1 cellular context compared by ENCODE assay signal in genomic region chr6:73520688-73521350, GRCh38.
TF ChIP-seq lines count a peak whose summit lies in the region.

TSS of gene EEF1A1 (minus strand) at chr6:73521032. CDS start at chr6:73520026, 1,006 bp downstream.

TF ChIP-seq in HepG2, 621 proteins besides CTCF, POLR2A, EP300 and RAD21 (continued from another document and continues in another):
- TF ChIP-seq ZNF12 (CRISPR knock-in tag; IDR thresholded peaks at IDR 0.05) = no peak
- TF ChIP-seq, protein P1, sequence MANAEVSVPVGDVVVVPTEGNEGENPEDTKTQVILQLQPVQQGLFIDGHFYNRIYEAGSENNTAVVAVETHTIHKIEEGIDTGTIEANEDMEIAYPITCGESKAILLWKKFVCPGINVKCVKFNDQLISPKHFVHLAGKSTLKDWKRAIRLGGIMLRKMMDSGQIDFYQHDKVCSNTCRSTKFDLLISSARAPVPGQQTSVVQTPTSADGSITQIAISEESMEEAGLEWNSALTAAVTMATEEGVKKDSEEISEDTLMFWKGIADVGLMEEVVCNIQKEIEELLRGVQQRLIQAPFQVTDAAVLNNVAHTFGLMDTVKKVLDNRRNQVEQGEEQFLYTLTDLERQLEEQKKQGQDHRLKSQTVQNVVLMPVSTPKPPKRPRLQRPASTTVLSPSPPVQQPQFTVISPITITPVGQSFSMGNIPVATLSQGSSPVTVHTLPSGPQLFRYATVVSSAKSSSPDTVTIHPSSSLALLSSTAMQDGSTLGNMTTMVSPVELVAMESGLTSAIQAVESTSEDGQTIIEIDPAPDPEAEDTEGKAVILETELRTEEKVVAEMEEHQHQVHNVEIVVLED (CRISPR knock-in tag; IDR thresholded peaks at IDR 0.05; ENCODE audit: borderline replicate concordance) = peak; percentile 71
- TF ChIP-seq HMG20A (CRISPR knock-in tag; IDR thresholded peaks at IDR 0.05; ENCODE audit: borderline replicate concordance) = peak; percentile 50; the same call in 1 of the 2 replicates
- no peak for TF ChIP-seq DPF2 (CRISPR knock-in tag; IDR thresholded peaks at IDR 0.05; ENCODE audit: borderline replicate concordance, low read depth)
- TF ChIP-seq, protein P2, sequence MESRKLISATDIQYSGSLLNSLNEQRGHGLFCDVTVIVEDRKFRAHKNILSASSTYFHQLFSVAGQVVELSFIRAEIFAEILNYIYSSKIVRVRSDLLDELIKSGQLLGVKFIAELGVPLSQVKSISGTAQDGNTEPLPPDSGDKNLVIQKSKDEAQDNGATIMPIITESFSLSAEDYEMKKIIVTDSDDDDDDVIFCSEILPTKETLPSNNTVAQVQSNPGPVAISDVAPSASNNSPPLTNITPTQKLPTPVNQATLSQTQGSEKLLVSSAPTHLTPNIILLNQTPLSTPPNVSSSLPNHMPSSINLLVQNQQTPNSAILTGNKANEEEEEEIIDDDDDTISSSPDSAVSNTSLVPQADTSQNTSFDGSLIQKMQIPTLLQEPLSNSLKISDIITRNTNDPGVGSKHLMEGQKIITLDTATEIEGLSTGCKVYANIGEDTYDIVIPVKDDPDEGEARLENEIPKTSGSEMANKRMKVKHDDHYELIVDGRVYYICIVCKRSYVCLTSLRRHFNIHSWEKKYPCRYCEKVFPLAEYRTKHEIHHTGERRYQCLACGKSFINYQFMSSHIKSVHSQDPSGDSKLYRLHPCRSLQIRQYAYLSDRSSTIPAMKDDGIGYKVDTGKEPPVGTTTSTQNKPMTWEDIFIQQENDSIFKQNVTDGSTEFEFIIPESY (CRISPR knock-in tag; IDR thresholded peaks at IDR 0.05) = no peak; the same call in 1 of the 2 replicates
- TF ChIP-seq, protein P3, sequence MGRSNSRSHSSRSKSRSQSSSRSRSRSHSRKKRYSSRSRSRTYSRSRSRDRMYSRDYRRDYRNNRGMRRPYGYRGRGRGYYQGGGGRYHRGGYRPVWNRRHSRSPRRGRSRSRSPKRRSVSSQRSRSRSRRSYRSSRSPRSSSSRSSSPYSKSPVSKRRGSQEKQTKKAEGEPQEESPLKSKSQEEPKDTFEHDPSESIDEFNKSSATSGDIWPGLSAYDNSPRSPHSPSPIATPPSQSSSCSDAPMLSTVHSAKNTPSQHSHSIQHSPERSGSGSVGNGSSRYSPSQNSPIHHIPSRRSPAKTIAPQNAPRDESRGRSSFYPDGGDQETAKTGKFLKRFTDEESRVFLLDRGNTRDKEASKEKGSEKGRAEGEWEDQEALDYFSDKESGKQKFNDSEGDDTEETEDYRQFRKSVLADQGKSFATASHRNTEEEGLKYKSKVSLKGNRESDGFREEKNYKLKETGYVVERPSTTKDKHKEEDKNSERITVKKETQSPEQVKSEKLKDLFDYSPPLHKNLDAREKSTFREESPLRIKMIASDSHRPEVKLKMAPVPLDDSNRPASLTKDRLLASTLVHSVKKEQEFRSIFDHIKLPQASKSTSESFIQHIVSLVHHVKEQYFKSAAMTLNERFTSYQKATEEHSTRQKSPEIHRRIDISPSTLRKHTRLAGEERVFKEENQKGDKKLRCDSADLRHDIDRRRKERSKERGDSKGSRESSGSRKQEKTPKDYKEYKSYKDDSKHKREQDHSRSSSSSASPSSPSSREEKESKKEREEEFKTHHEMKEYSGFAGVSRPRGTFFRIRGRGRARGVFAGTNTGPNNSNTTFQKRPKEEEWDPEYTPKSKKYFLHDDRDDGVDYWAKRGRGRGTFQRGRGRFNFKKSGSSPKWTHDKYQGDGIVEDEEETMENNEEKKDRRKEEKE (IDR thresholded peaks at IDR 0.05) = no peak
- TF ChIP-seq ZFP37 (CRISPR knock-in tag; IDR thresholded peaks at IDR 0.05; ENCODE audit: borderline replicate concordance) = peak; percentile 83; the same call in 1 of the 2 replicates
- peak; percentile 77 for TF ChIP-seq ZNF317 (CRISPR knock-in tag; IDR thresholded peaks at IDR 0.05)
- TF ChIP-seq ZNF790 (CRISPR knock-in tag; IDR thresholded peaks at IDR 0.05; ENCODE audit: borderline replicate concordance) = peak; percentile 70; the same call in 1 of the 2 replicates
- TF ChIP-seq FOSL1 (CRISPR knock-in tag; IDR thresholded peaks at IDR 0.05; ENCODE audit: borderline replicate concordance) = no peak
- peak; percentile 87; the same call in 1 of the 2 replicates for TF ChIP-seq SP5 (CRISPR knock-in tag; IDR thresholded peaks at IDR 0.05; ENCODE audit: borderline replicate concordance, low read depth)
- TF ChIP-seq, protein P4, sequence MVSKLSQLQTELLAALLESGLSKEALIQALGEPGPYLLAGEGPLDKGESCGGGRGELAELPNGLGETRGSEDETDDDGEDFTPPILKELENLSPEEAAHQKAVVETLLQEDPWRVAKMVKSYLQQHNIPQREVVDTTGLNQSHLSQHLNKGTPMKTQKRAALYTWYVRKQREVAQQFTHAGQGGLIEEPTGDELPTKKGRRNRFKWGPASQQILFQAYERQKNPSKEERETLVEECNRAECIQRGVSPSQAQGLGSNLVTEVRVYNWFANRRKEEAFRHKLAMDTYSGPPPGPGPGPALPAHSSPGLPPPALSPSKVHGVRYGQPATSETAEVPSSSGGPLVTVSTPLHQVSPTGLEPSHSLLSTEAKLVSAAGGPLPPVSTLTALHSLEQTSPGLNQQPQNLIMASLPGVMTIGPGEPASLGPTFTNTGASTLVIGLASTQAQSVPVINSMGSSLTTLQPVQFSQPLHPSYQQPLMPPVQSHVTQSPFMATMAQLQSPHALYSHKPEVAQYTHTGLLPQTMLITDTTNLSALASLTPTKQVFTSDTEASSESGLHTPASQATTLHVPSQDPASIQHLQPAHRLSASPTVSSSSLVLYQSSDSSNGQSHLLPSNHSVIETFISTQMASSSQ (IDR thresholded peaks at IDR 0.05; ENCODE audit: low read depth) = peak; percentile 20; the same call in 1 of the 2 replicates
- TF ChIP-seq, protein P4 (CRISPR knock-in tag; IDR thresholded peaks at IDR 0.05; ENCODE audit: borderline replicate concordance) = peak; percentile 53
- TF ChIP-seq USF2 (IDR thresholded peaks at IDR 0.05; ENCODE audit: low read depth, low read length) = no peak
- no peak for TF ChIP-seq USF2 (CRISPR knock-in tag; IDR thresholded peaks at IDR 0.05; ENCODE audit: borderline replicate concordance)
- TF ChIP-seq, protein P5, sequence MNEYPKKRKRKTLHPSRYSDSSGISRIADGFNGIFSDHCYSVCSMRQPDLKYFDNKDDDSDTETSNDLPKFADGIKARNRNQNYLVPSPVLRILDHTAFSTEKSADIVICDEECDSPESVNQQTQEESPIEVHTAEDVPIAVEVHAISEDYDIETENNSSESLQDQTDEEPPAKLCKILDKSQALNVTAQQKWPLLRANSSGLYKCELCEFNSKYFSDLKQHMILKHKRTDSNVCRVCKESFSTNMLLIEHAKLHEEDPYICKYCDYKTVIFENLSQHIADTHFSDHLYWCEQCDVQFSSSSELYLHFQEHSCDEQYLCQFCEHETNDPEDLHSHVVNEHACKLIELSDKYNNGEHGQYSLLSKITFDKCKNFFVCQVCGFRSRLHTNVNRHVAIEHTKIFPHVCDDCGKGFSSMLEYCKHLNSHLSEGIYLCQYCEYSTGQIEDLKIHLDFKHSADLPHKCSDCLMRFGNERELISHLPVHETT (CRISPR knock-in tag; conservative IDR thresholded peaks at IDR 0.05) = 0 out of 2 replicates have a peak, but pooled peaks have one; percentile 5
- TF ChIP-seq, protein P6, sequence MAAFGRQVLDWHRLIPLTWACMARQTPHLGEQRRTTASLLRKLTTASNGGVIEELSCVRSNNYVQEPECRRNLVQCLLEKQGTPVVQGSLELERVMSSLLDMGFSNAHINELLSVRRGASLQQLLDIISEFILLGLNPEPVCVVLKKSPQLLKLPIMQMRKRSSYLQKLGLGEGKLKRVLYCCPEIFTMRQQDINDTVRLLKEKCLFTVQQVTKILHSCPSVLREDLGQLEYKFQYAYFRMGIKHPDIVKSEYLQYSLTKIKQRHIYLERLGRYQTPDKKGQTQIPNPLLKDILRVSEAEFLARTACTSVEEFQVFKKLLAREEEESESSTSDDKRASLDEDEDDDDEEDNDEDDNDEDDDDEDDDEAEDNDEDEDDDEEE (CRISPR knock-in tag; IDR thresholded peaks at IDR 0.05) = peak; percentile 85; the same call in 1 of the 2 replicates
- 0 out of 2 replicates have a peak, but pooled peaks have one; percentile 29 for TF ChIP-seq CENPT (CRISPR knock-in tag; IDR thresholded peaks at IDR 0.05; ENCODE audit: low read depth)
- TF ChIP-seq ATF5 (CRISPR knock-in tag; IDR thresholded peaks at IDR 0.05; ENCODE audit: low read depth) = peak; percentile 79; the same call in 1 of the 2 replicates
- TF ChIP-seq PTBP1 (IDR thresholded peaks at IDR 0.05; ENCODE audit: low read depth, low read length, poor library complexity, severe bottlenecking) = peak; percentile 74
- peak in 1 of 2 experiments; percentile 89; a peak in 2 of 4 replicates for TF ChIP-seq KLF16 (CRISPR knock-in tag; IDR thresholded peaks at IDR 0.05)
- TF ChIP-seq ESRRA (CRISPR knock-in tag; IDR thresholded peaks at IDR 0.05; ENCODE audit: low read depth) = no peak; the same call in 1 of the 2 replicates
- no peak for TF ChIP-seq ZNF121 (CRISPR knock-in tag; IDR thresholded peaks at IDR 0.05)
- TF ChIP-seq SAP130 (CRISPR knock-in tag; IDR thresholded peaks at IDR 0.05; ENCODE audit: low read depth) = peak; percentile 73
- TF ChIP-seq NR3C1 (CRISPR knock-in tag; IDR thresholded peaks at IDR 0.05) = no peak
- 0 out of 2 replicates have a peak, but pooled peaks have one; percentile 72 for TF ChIP-seq ETV6 (CRISPR knock-in tag; conservative IDR thresholded peaks at IDR 0.05)
- no peak for TF ChIP-seq TAF15 (IDR thresholded peaks at IDR 0.05; ENCODE audit: low read depth, low read length, poor library complexity, severe bottlenecking)
- peak; percentile 86 for TF ChIP-seq ZNF772 (CRISPR knock-in tag; IDR thresholded peaks at IDR 0.05)
- TF ChIP-seq MTA1 (CRISPR knock-in tag; IDR thresholded peaks at IDR 0.05; ENCODE audit: borderline replicate concordance) = no peak; the same call in 1 of the 2 replicates
- TF ChIP-seq FOXP4 (CRISPR knock-in tag; IDR thresholded peaks at IDR 0.05) = 0 out of 2 replicates have a peak, but pooled peaks have one; percentile 35
- TF ChIP-seq ZNF232 (CRISPR knock-in tag; IDR thresholded peaks at IDR 0.05; ENCODE audit: borderline replicate concordance) = peak; percentile 68; the same call in 1 of the 2 replicates
- TF ChIP-seq WIZ (CRISPR knock-in tag; IDR thresholded peaks at IDR 0.05) = 0 out of 2 replicates have a peak, but pooled peaks have one; percentile 42
- peak; percentile 100 for TF ChIP-seq AGO2 (optimal IDR thresholded peaks at IDR 0.05; ENCODE audit: low read depth, low read length)
- peak; percentile 40 for TF ChIP-seq NR2C2 (CRISPR knock-in tag; IDR thresholded peaks at IDR 0.05; ENCODE audit: borderline replicate concordance)
- TF ChIP-seq ZNF761 (CRISPR knock-in tag; conservative IDR thresholded peaks at IDR 0.05) = no peak
